ENCODE assay signal across 7 cellular contexts in the genomic region with DNA sequence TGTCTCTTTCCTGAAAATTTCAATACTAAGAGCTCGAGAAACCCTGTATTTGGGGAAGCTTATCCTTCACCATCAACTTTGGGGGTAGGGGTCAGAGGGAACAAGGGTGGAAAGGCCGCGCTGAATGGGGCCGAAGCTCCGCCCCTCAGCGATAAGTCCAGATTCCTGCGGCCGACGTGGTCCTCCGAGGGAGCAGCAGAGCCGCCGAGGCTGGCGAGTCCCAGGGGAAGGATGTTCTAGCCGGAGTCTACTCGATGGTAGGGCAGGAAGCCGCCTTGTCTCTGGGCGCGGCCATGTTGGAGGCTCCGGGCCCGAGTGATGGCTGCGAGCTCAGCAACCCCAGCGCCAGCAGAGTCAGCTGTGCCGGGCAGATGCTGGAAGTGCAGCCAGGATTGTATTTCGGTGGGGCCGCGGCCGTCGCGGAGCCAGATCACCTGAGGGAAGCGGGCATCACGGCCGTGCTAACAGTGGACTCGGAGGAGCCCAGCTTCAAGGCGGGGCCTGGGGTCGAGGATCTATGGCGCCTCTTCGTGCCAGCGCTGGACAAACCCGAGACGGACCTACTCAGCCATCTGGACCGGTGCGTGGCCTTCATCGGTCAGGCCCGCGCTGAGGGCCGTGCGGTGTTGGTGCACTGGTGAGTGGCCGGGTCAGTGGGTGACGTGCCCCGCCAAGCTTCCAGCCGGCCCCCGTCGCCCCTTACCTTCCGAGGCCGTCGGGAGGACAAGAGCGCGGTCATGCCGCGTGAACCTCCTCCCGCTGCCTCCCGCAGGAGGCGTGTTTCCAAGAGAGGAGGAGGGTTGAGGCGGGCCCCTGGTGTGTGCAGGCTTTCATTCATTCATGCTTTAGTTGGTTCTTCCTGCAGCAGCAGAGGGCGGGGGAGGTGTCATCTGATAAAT. TPM values are rescaled to one million over a fixed set of nuclear protein-coding genes. Genes with fewer than 3 reads are reported as not detected.
DNase-seq lines count a peak whose midpoint lies in the region; ATAC-seq and TF ChIP-seq lines count a peak whose summit lies in the region.

A gene with protein sequence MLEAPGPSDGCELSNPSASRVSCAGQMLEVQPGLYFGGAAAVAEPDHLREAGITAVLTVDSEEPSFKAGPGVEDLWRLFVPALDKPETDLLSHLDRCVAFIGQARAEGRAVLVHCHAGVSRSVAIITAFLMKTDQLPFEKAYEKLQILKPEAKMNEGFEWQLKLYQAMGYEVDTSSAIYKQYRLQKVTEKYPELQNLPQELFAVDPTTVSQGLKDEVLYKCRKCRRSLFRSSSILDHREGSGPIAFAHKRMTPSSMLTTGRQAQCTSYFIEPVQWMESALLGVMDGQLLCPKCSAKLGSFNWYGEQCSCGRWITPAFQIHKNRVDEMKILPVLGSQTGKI (plus strand): TSS at position 278 of the 899 bp plus-strand sequence. CDS start 16 bp downstream, at position 294.

- TF ChIP-seq CTCF in astrocyte of the cerebellum (IDR thresholded peaks at IDR 0.05; ENCODE audit: low read depth, low read length, missing control alignments) = no peak

- peak; percentile 98 for DNase-seq in NCI-H1930 (lab: John Stamatoyannopoulos, UW)
- DNase-seq in T-helper 9 cell = peak; percentile 75
- DNase-seq in astrocyte of the cerebellum (ENCODE audit: low read depth) = peak; percentile 89
- peak; percentile 87 for DNase-seq in hepatic stellate cell (ENCODE audit: low spot score)
- DNase-seq in renal cortical epithelial cell (ENCODE audit: low read depth) = peak; percentile 91

- peak; percentile 94 for ATAC-seq in GM18502 (IDR thresholded peaks at IDR 0.05; ENCODE audit: poor library complexity, unreplicated experiment)
- ATAC-seq in HG02943 (IDR thresholded peaks at IDR 0.05; ENCODE audit: low read depth, unreplicated experiment) = peak; percentile 98

- in situ Hi-C loops in astrocyte of the cerebellum (cut with HindIII; ENCODE audit: low sequenced_read_pairs) = loop anchor here (25.0 kb wide), 1 partner anchor 537 kb away; the partner anchor contains the start of genes APOA2, FCER1G and NDUFS2

- peak within 1 kb of the TSS; percentile 70 for H3K4me3 ChIP-seq in astrocyte of the cerebellum (ENCODE audit: low read depth, low read length)

RNA-seq across cellular contexts. Expression of the gene that starts here (rescaled TPM):
- total RNA-seq in renal cortical epithelial cell = 30.0 and 37.9 TPM in 2 replicates

Comparison
In these comparisons a context has a peak if more than half of its experiments do, and no peak if none do; other contexts are left out.
1. Peak in every context shown above with its lines: DNase-seq, ATAC-seq and H3K4me3 ChIP-seq.